ENCODE assay signal across 18 cellular contexts in genomic region chr1:164137273-164137947, GRCh38.
DNase-seq lines count a peak whose midpoint lies in the region; ATAC-seq and TF ChIP-seq lines count a peak whose summit lies in the region.
"Had no signal": no experiment of that assay in that cellular context is flagged by ENCODE, and none has a peak within 500 bp of the region (broad histone marks: within the 10 kb centered on the region; RNA-seq: fewer than 3 reads in every experiment).

No MANE protein-coding gene starts in this region.

- H3K4me3 ChIP-seq in GM12865 (ENCODE audit: low read depth, low read length) = no peak overlapping the region
- H3K4me3 ChIP-seq: heart left ventricle, lung, skin epidermis, uterus had no signal

- in situ Hi-C loops in KBM-7 (cut with MboI; ENCODE audit: low pct_unique_long_range_greater_than_20kb, low sequenced_read_pairs) = no loop called here

- DNase-seq in GM12865 (ENCODE audit: low read depth) (peak; percentile 18), NCI-H1436 treated with DMSO at 0.1 percent for 48 hours (lab: John Stamatoyannopoulos, UW) (peak; percentile 97), NCI-H748 treated with DMSO at 0.1 percent for 48 hours (lab: John Stamatoyannopoulos, UW) (peak; percentile 96), DMS53 treated with DMSO at 0.1 percent for 48 hours (lab: John Stamatoyannopoulos, UW; ENCODE audit: unreplicated experiment) (no peak), KBM-7 (no peak)
- DNase-seq: activated CD4-positive, alpha-beta memory T cell treated with anti-CD3 and anti-CD28 coated beads for 36 hours; activated naive CD4-positive, alpha-beta T cell treated with anti-CD3 and anti-CD28 coated beads, Interleukin-2, amount 10 ng/mL, durations not matched to agents 7 days and 5 days; DMS53; heart left ventricle; naive thymus-derived CD4-positive, alpha-beta T cell; SHP77 treated with DMSO at 0.1 percent for 48 hours; stimulated activated CD4-positive, alpha-beta T cell treated with anti-CD3 and anti-CD28 coated beads, Interleukin-4, amount 100 ng/mL, for 1 hour; uterus had no signal

- no peak for TF ChIP-seq CTCF in GM12865 (IDR thresholded peaks at IDR 0.05; ENCODE audit: insufficient read depth, low read depth, low read length, missing control alignments)

- peak; percentile 56 for ATAC-seq in HG03159 (IDR thresholded peaks at IDR 0.05; ENCODE audit: unreplicated experiment)
- no peak for ATAC-seq in GM21447 (IDR thresholded peaks at IDR 0.05; ENCODE audit: unreplicated experiment)
- no peak for ATAC-seq in GM21367 (IDR thresholded peaks at IDR 0.05; ENCODE audit: unreplicated experiment)
- ATAC-seq: heart left ventricle; naive thymus-derived CD4-positive, alpha-beta T cell had no signal

Comparison
In these comparisons a context has a peak if more than half of its experiments do, and no peak if none do; other contexts are left out.
1. DNase-seq: peak in GM12865 (single experiment), NCI-H1436 treated with DMSO at 0.1 percent for 48 hours (single experiment) and NCI-H748 treated with DMSO at 0.1 percent for 48 hours (single experiment); none in DMS53 treated with DMSO at 0.1 percent for 48 hours (single experiment) and KBM-7 (single experiment).